ENCODE assay signal across 21 cellular contexts in the genomic region with DNA sequence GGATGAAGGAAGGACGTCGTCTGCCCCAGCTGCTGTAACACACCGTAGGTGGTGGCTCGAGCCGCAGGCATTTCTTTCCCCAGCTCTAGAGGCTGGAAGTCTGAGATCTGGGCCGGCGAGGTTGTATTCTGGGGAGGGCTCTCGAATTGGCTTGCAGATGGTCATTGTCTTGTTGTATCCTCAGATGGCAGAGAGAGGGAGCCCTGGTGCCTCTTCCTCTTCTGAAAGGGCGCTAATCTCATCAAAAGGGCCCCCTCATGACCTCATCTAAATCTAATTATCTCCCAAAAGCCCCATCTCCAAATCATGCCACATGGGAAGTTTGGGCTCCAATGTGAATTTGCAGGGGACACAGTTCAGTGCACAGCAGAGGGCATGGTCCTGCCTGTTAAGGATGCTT.
DNase-seq lines count a peak whose midpoint lies in the region; ATAC-seq and TF ChIP-seq lines count a peak whose summit lies in the region.
"Had no signal": no experiment of that assay in that cellular context is flagged by ENCODE, and none has a peak within 500 bp of the region (broad histone marks: within the 10 kb centered on the region; RNA-seq: fewer than 3 reads in every experiment).

No MANE protein-coding gene starts in this region.

- H3K4me3 ChIP-seq in choroid plexus epithelial cell (ENCODE audit: low read depth, low read length) = no peak overlapping the region
- no peak overlapping the region for H3K4me3 ChIP-seq in coronary artery
- H3K4me3 ChIP-seq: GM12878, SK-N-MC, testis had no signal

- H3K27ac ChIP-seq in coronary artery = no peak overlapping the region
- H3K27ac ChIP-seq: SK-N-MC, testis had no signal

- intact Hi-C loops in left ventricle myocardium superior (cut with micrococcal nuclease) (no loop called here), left cardiac atrium (cut with DNase I) (no loop called here)

- ATAC-seq in left ventricle myocardium superior (no peak), left cardiac atrium (no peak)
- ATAC-seq: activated CD8-positive, alpha-beta T cell treated with anti-CD3 and anti-CD28 coated beads, Interleukin-2, amount 10 ng/mL, durations not matched to agents 7 days and 5 days; stimulated activated naive CD8-positive, alpha-beta T cell treated with anti-CD3 and anti-CD28 coated beads, Interleukin-15, Interleukin-2, amounts not matched to agents 100 U/mL and 50 U/mL, for 24 hours had no signal

- TF ChIP-seq CTCF in choroid plexus epithelial cell (conservative IDR thresholded peaks at IDR 0.05; ENCODE audit: low read depth, low read length) = peak; percentile 16
- TF ChIP-seq CTCF in coronary artery (IDR thresholded peaks at IDR 0.05) = no peak

- peak; percentile 16 for DNase-seq in left ventricle myocardium superior
- DNase-seq in left cardiac atrium = no peak
- DNase-seq in NCI-H524 (lab: John Stamatoyannopoulos, UW) = peak; percentile 46 to 77
- no peak for DNase-seq in choroid plexus epithelial cell (ENCODE audit: low read depth)
- DNase-seq in stimulated activated naive CD4-positive, alpha-beta T cell treated with Interleukin-2 at 50 U/mL for 16 hours (lab: John Stamatoyannopoulos, UW) = no peak
- no peak for DNase-seq in SW480 (ENCODE audit: low spot score)
- DNase-seq in coronary artery (ENCODE audit: low spot score) = no peak
- no peak for DNase-seq in NCI-H1417 treated with DMSO at 0.1 percent for 48 hours (lab: John Stamatoyannopoulos, UW)
- DNase-seq: activated CD8-positive, alpha-beta T cell treated with anti-CD3 and anti-CD28 coated beads, Interleukin-2, amount 10 ng/mL, durations not matched to agents 7 days and 5 days; activated effector memory CD4-positive, alpha-beta T cell treated with anti-CD3 and anti-CD28 coated beads, Interleukin-2, amount 50 U/mL, for 16 hours; activated naive CD8-positive, alpha-beta T cell treated with anti-CD3 and anti-CD28 coated beads, Interleukin-2, amount 10 ng/mL, durations not matched to agents 7 days and 5 days; CD8-positive, alpha-beta memory T cell; Kasumi-1; naive B cell; NCI-H1105; NCI-H1930; stimulated activated naive CD8-positive, alpha-beta T cell treated with anti-CD3 and anti-CD28 coated beads, Interleukin-15, Interleukin-2, amounts not matched to agents 100 U/mL and 50 U/mL, for 24 hours; T-helper 2 cell; testis had no signal

Comparison
In these comparisons a context has a peak if more than half of its experiments do, and no peak if none do; other contexts are left out.
1. DNase-seq: peak in left ventricle myocardium superior (single experiment) and NCI-H524 (2 of 2); none in left cardiac atrium (single experiment), choroid plexus epithelial cell (single experiment), stimulated activated naive CD4-positive, alpha-beta T cell treated with Interleukin-2 at 50 U/mL for 16 hours (single experiment), SW480 (single experiment), coronary artery (single experiment) and NCI-H1417 treated with DMSO at 0.1 percent for 48 hours (single experiment).